In the genomic region with DNA sequence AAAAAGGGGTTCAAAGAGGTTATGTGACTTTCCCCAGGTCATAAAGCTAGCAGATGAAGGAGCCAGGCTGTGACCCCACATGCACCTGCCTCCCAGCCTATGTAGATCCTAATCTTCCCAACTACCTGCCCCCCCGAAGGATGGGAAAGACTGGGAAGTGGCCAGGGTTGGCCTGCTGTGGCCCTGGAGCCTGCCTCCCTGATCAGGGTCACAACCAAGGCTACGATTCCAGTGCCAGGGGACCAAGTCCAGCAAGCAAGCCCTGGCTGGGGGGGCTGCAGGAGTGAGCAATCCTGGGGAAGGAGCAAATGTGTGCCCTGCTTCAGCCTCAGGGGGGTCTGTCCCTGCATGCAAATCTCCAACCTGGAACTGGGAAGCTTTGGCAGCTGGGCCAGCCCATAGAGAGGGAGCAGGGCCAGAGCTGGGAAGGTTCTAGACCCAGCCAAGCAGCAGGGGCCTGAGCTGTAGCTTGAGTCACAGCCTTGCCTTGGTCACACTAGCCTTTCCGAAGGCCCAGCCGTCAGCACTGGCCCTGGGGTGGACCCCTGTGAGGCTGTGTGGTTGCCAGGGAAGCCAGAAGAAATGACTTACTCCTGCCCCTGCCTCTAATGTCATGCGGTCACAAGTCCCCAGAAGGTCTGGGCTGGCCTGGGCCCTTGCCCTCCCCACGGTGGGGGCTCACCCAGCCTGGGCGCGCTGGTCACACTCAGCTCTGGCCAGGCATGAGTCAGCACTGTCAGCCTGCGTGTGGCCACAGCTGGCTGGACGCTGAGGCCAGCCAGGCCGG, we compare ENCODE assay signal across 8 cellular contexts.
DNase-seq lines count a peak whose midpoint lies in the region; ATAC-seq, FAIRE-seq and TF ChIP-seq lines count a peak whose summit lies in the region.

No MANE protein-coding gene starts in this region.

- H3K27me3 Mint-ChIP-seq in mesothelial cell of epicardium (ENCODE audit: low read depth), result no peaks in the 10 kb centered on the region

- H3K56ac ChIP-seq in H1 (replicated peaks; ENCODE audit: insufficient read length, low read depth, low read length), result no peak overlapping the region

- H4K91ac ChIP-seq in H1 (replicated peaks; ENCODE audit: insufficient read length, low read length), result peak overlapping the region; percentile 39

- H3K79me2 ChIP-seq in H1 (ENCODE audit: control insufficient read depth in 1 of 2, insufficient read depth in 2 of 2, low read length in 2 of 2), result no peaks in the 10 kb centered on the region

- H3K4me2 ChIP-seq in H1 (ENCODE audit: insufficient read depth in 1 of 2, low read depth in 2 of 2, low read length in 2 of 2), result peak overlapping the region in 1 of 2 experiments; percentile 60; a peak in 3 of 4 replicates

- in situ Hi-C loops in Panc1 (cut with HindIII; ENCODE audit: low pct_unique_long_range_greater_than_20kb, low sequenced_read_pairs), result no loop called here

- no peak for TF ChIP-seq POLR2A in H1 (IDR thresholded peaks at IDR 0.05; ENCODE audit: control extremely low read depth in 1 of 2, low read depth in 2 of 2, low read length in 2 of 2)
- peak in 1 of 4 donors; percentile 13 for TF ChIP-seq POLR2A in upper lobe of left lung (IDR thresholded peaks at IDR 0.05)

- CTCF ChIA-PET in Panc1 (lab: Charles Lee), result no interaction called here
- CTCF ChIA-PET in H1 (lab: Charles Lee; ENCODE audit: partially characterized antibody), result interaction anchor here (0.6 to 2.3 kb wide), 4 partner anchors 8 to 126 kb away, joined by 3 to 8 read pairs (median 4); no protein-coding TSS in a partner anchor

- no peak overlapping the region for H2BK15ac ChIP-seq in H1 (ENCODE audit: low read length)

- H3K79me1 ChIP-seq in H1 (ENCODE audit: low read depth, low read length), result no peaks in the 10 kb centered on the region

- intact Hi-C loops in Panc1 (cut with micrococcal nuclease; ENCODE audit: unreplicated experiment), result loop anchor here (5.0 to 10.0 kb wide), 2 partner anchors 225 to 308 kb away; no protein-coding TSS in a partner anchor

- H3K9me3 Mint-ChIP-seq in mesothelial cell of epicardium, result no peaks in the 10 kb centered on the region

- no peak overlapping the region for H2AFZ ChIP-seq in H1 (ENCODE audit: low read length)

- peak overlapping the region; percentile 48; the same call in 1 of the 2 replicates for H2BK20ac ChIP-seq in H1 (ENCODE audit: low read length)

- H3K23ac ChIP-seq in H1 (ENCODE audit: insufficient read length), result no peak overlapping the region

- DNase-seq in COLO829 (ENCODE audit: low spot score) (peak; percentile 34), Panc1 (ENCODE audit: low read depth, low spot score) (peak; percentile 57), H1 (ENCODE audit: low read depth in 1 of 2, low spot score in 2 of 2) (no peak), mesothelial cell of epicardium (ENCODE audit: low spot score in 2 of 2, unreplicated experiment in 2 of 2) (no peak), upper lobe of left lung (peak; percentile 71 to 88), AML-193 (lab: John Stamatoyannopoulos, UW) (no peak)

- H3K27me3 ChIP-seq in Panc1 (ENCODE audit: control insufficient read depth, insufficient read depth, low read length) (no peaks in the 10 kb centered on the region), H1 (replicated peaks in 1 of 4; ENCODE audit: control insufficient read depth in 3 of 4, extremely low read depth in 1 of 4, insufficient read depth in 3 of 4, low read length in 3 of 4) (peaks cover 0 to 6% (median 0%) of the 10 kb centered on the region in 4 experiments; a peak in 3 of 7 replicates), upper lobe of left lung (no peaks in the 10 kb centered on the region)

- no peak for TF ChIP-seq RAD21 in H1 (IDR thresholded peaks at IDR 0.05 in 1 of 2, conservative IDR thresholded peaks at IDR 0.05 in 1 of 2; ENCODE audit: low read depth in 2 of 2, low read length in 2 of 2)

- peak overlapping the region; percentile 19 for H3K18ac ChIP-seq in H1 (ENCODE audit: extremely low read depth, low read length)

- H3K9me3 ChIP-seq in Panc1 (ENCODE audit: control insufficient read depth, insufficient read depth, low read depth, low read length) (no peaks in the 10 kb centered on the region), H1 (ENCODE audit: insufficient read depth in 2 of 2, low read depth in 1 of 2, low read length in 1 of 2) (no peaks in the 10 kb centered on the region), upper lobe of left lung (no peaks in the 10 kb centered on the region)

- H3K23me2 ChIP-seq in H1 (ENCODE audit: low read depth, low read length), result peaks cover 4% of the 10 kb centered on the region; the same call in 1 of the 2 replicates

- H3K36me3 Mint-ChIP-seq in mesothelial cell of epicardium, result no peaks in the 10 kb centered on the region

- BruUV-seq in Panc1 (replicated peaks; lab: Mats Ljungman, UMichigan), result no TSS peak

- H3K36me3 ChIP-seq in Panc1 (ENCODE audit: control insufficient read depth, insufficient read depth, low read length) (no peaks in the 10 kb centered on the region), H1 (ENCODE audit: control insufficient read depth in 2 of 4, insufficient read depth in 4 of 4, low read length in 3 of 4) (no peaks in the 10 kb centered on the region), upper lobe of left lung (no peaks in the 10 kb centered on the region)

- H3K9ac ChIP-seq in H1 (replicated peaks in 1 of 4; ENCODE audit: extremely low read depth in 1 of 4, low read depth in 3 of 4, low read length in 3 of 4), result no peak overlapping the region

- TF ChIP-seq CTCF in Panc1 (IDR thresholded peaks at IDR 0.05) (no peak), H1 (IDR thresholded peaks at IDR 0.05; ENCODE audit: control extremely low read depth in 1 of 3, insufficient read depth in 1 of 3, low read depth in 1 of 3, low read length in 3 of 3) (no peak), mesothelial cell of epicardium (IDR thresholded peaks at IDR 0.05; ENCODE audit: unreplicated experiment) (no peak), upper lobe of left lung (IDR thresholded peaks at IDR 0.05) (no peak)

- peak overlapping the region; percentile 90 for H3K27ac ChIP-seq in Panc1 (ENCODE audit: low read length)
- no peak overlapping the region for H3K27ac ChIP-seq in H1 (ENCODE audit: low read depth, low read length)
- peak overlapping the region; percentile 94 to 95 (median 95) for H3K27ac ChIP-seq in upper lobe of left lung

- H4K20me1 ChIP-seq in H1 (replicated peaks in 1 of 2; ENCODE audit: control insufficient read depth in 1 of 2, insufficient read depth in 2 of 2, low read length in 2 of 2), result no peaks in the 10 kb centered on the region

- H3K14ac ChIP-seq in H1 (ENCODE audit: insufficient read length), result no peak overlapping the region

- peak overlapping the region; percentile 97; the same call in 1 of the 2 replicates for H2BK12ac ChIP-seq in H1 (ENCODE audit: low read depth, low read length)

- H4K5ac ChIP-seq in H1 (ENCODE audit: insufficient read length, low read depth, low read length), result no peak overlapping the region

- H2BK120ac ChIP-seq in H1 (replicated peaks; ENCODE audit: low read depth, low read length), result no peak overlapping the region

- no peak for FAIRE-seq in H1 (lab: Jason Lieb, UNC)

- H3K4me3 ChIP-seq in Panc1 (ENCODE audit: low read depth in 2 of 2, low read length in 2 of 2) (peak overlapping the region in 1 of 2 experiments; percentile 55; a peak in 1 of 4 replicates), H1 (ENCODE audit: extremely low read depth in 1 of 4, insufficient read depth in 2 of 4, low read depth in 3 of 4, low read length in 4 of 4) (peak overlapping the region in 1 of 4 experiments; percentile 66; a peak in 2 of 8 replicates), upper lobe of left lung (no peak overlapping the region)

- peak overlapping the region; percentile 63 for H3K4me3 Mint-ChIP-seq in mesothelial cell of epicardium

- POLR2A ChIA-PET in Panc1 (lab: Charles Lee), result no interaction called here
- POLR2A ChIA-PET in H1 (lab: Charles Lee; ENCODE audit: partially characterized antibody), result interaction anchor here (0.9 to 2.9 kb wide), 3 partner anchors 11 to 94 kb away, joined by 4 to 11 read pairs (median 4); no protein-coding TSS in a partner anchor

- H2BK5ac ChIP-seq in H1 (ENCODE audit: low read depth, low read length), result peak overlapping the region; percentile 95; the same call in 1 of the 2 replicates

- peaks cover 34% of the 10 kb centered on the region for H3K4me1 ChIP-seq in Panc1 (ENCODE audit: control insufficient read depth, insufficient read depth, low read length)
- H3K4me1 ChIP-seq in H1 (replicated peaks in 1 of 4; ENCODE audit: control insufficient read depth in 3 of 4, insufficient read depth in 4 of 4, low read length in 3 of 4), result peaks cover 3 to 22% (median 18%) of the 10 kb centered on the region in 4 experiments
- peaks cover 35 to 46% (median 40%) of the 10 kb centered on the region in 4 donors for H3K4me1 ChIP-seq in upper lobe of left lung

- H4K8ac ChIP-seq in H1 (ENCODE audit: extremely low read depth, insufficient read depth, low read length), result no peak overlapping the region

- H3K27ac Mint-ChIP-seq in mesothelial cell of epicardium, result peak overlapping the region; percentile 90

- no peak overlapping the region for H3K4ac ChIP-seq in H1 (replicated peaks; ENCODE audit: insufficient read length, low read depth, low read length)

- WGBS in H1 (ENCODE audit: extremely low coverage in 1 of 2, insufficient coverage in 1 of 2, insufficient read length in 1 of 2, insufficient replicate concordance in 2 of 2, low coverage in 1 of 2, low lambda C conversion rate in 2 of 2, missing lambda C conversion rate in 1 of 2), 2 experiments, result 48% methylated on average over 11 of the region's 11 CpGs; no CpG with 5 or more reads in 1 of the 2 experiments
- WGBS in upper lobe of left lung, 2 donors, result 41 to 42% methylated on average over 5 to 9 of the region's 11 CpGs

- ATAC-seq in Panc1 (peak; percentile 58), upper lobe of left lung (ENCODE audit: low FRiP score in 2 of 2) (peak; percentile 59 to 82), HG03460 (IDR thresholded peaks at IDR 0.05; ENCODE audit: unreplicated experiment) (no peak), HG02938 (IDR thresholded peaks at IDR 0.05; ENCODE audit: unreplicated experiment) (no peak)

- H3K4me1 Mint-ChIP-seq in mesothelial cell of epicardium, result peaks cover 22% of the 10 kb centered on the region

- H2AK5ac ChIP-seq in H1 (ENCODE audit: low read depth, low read length), result peak overlapping the region; percentile 15; the same call in 1 of the 2 replicates

- no peak for TF ChIP-seq EP300 in H1 (IDR thresholded peaks at IDR 0.05; ENCODE audit: borderline replicate concordance in 1 of 2, low read depth in 2 of 2, low read length in 2 of 2)
- TF ChIP-seq EP300 in upper lobe of left lung (IDR thresholded peaks at IDR 0.05), result peak in 1 of 4 donors; percentile 48

TF ChIP-seq in H1, 55 proteins besides CTCF, POLR2A, EP300 and RAD21 (continues in another document):
- no peak for TF ChIP-seq ASH2L (IDR thresholded peaks at IDR 0.05; ENCODE audit: low read length)
- peak; percentile 80 for TF ChIP-seq BACH1 (IDR thresholded peaks at IDR 0.05; ENCODE audit: low read length)
- peak; percentile 51; the same call in 1 of the 2 replicates for TF ChIP-seq MAFK (IDR thresholded peaks at IDR 0.05; ENCODE audit: low read depth, low read length)
- no peak for TF ChIP-seq SAP30 (IDR thresholded peaks at IDR 0.05; ENCODE audit: insufficient read depth, insufficient replicate concordance, low read length)
- TF ChIP-seq CHD1 (IDR thresholded peaks at IDR 0.05; ENCODE audit: low read depth, low read length), result no peak
- no peak for TF ChIP-seq PHF8 (conservative IDR thresholded peaks at IDR 0.05; ENCODE audit: low read depth, low read length)
- TF ChIP-seq TCF12 (IDR thresholded peaks at IDR 0.05; ENCODE audit: low read depth, low read length), result no peak

Comparison
In these comparisons a context has a peak if more than half of its experiments do, and no peak if none do; other contexts are left out.
1. DNase-seq: peak in COLO829 (single experiment), Panc1 (single experiment) and upper lobe of left lung (2 of 2); none in H1 (0 of 2), mesothelial cell of epicardium (0 of 2) and AML-193 (0 of 2).
2. ATAC-seq: peak in Panc1 (single experiment) and upper lobe of left lung (2 of 2); none in HG03460 (single experiment) and HG02938 (single experiment).